ENCODE assay signal across 15 cellular contexts in the genomic region with DNA sequence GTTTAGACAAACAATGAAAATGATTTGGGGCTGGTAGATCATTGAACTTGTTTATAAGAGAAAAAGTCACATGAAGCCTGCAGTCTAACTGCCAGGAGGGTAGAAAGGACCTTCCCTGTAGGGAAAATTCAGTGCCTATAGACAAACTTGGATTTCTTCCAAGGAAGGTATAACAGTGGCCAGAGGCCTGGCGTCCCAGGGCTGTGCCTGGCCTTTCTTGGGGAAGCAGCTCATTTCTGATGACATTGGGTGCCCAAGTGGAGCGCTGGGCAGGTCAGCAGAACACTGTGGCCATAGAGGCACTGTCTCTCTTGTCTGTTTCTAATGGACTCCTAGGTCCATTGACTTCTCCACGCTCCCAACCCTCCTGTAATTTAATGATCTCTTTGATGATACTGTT. TPM values are rescaled to one million over a fixed set of nuclear protein-coding genes. Genes with fewer than 3 reads are reported as not detected.
DNase-seq lines count a peak whose midpoint lies in the region; ATAC-seq and TF ChIP-seq lines count a peak whose summit lies in the region.
"Had no signal": no experiment of that assay in that cellular context is flagged by ENCODE, and none has a peak within 500 bp of the region (broad histone marks: within the 10 kb centered on the region; RNA-seq: fewer than 3 reads in every experiment).

No MANE protein-coding gene starts in this region.

- H3K9me3 ChIP-seq in right atrium auricular region, result no peaks in the 10 kb centered on the region
- H3K9me3 ChIP-seq in heart left ventricle, result no peaks in the 10 kb centered on the region
- H3K9me3 ChIP-seq: A549, Caco-2, HAP-1 had no signal

- peaks cover 0 to 27% of the 10 kb centered on the region in 2 donors for H3K4me1 ChIP-seq in right atrium auricular region
- peaks cover 0 to 31% (median 15%) of the 10 kb centered on the region in 12 donors for H3K4me1 ChIP-seq in heart left ventricle
- H3K4me1 ChIP-seq: A549 had no signal

- intact Hi-C loops in heart left ventricle (cut with DNase I), result no loop called here
- intact Hi-C loops in sciatic nerve (cut with DNase I), result no loop called here

- DNase-seq in right atrium auricular region (ENCODE audit: low spot score) (peak; percentile 30), heart left ventricle (no peak), islet precursor cell (peak; percentile 35), sciatic nerve (ENCODE audit: low spot score) (peak; percentile 18), NCI-H510A treated with DMSO at 0.1 percent for 48 hours (lab: John Stamatoyannopoulos, UW) (no peak), NCI-H2196 treated with DMSO at 0.1 percent for 48 hours (lab: John Stamatoyannopoulos, UW; ENCODE audit: unreplicated experiment) (no peak)
- DNase-seq: NCI-H226, PC-9 had no signal

- H3K27me3 ChIP-seq in right atrium auricular region (no peaks in the 10 kb centered on the region), heart left ventricle (no peaks in the 10 kb centered on the region)

- H3K27ac ChIP-seq in right atrium auricular region (no peak overlapping the region), heart left ventricle (peak overlapping the region in 1 of 12 donors; percentile 92)
- H3K27ac ChIP-seq: A549, PC-9 had no signal

- ATAC-seq in heart left ventricle (no peak), sciatic nerve (no peak), HG02852 (IDR thresholded peaks at IDR 0.05; ENCODE audit: unreplicated experiment) (no peak)
- ATAC-seq: A549 had no signal

- H3K4me3 ChIP-seq in right atrium auricular region (no peak overlapping the region), heart left ventricle (no peak overlapping the region)
- H3K4me3 ChIP-seq: A549, HAP-1, PC-9 had no signal

- 82 to 90% (median 85%) methylated on average over 3 of the region's 3 CpGs for WGBS in heart left ventricle, 4 donors

- no peaks in the 10 kb centered on the region for H3K36me3 ChIP-seq in right atrium auricular region
- H3K36me3 ChIP-seq in heart left ventricle, result no peaks in the 10 kb centered on the region
- H3K36me3 ChIP-seq: HAP-1 had no signal

- TF ChIP-seq POLR2A in heart left ventricle (IDR thresholded peaks at IDR 0.05), result no peak

- TF ChIP-seq CTCF in right atrium auricular region (IDR thresholded peaks at IDR 0.05), result no peak
- TF ChIP-seq CTCF in heart left ventricle (IDR thresholded peaks at IDR 0.05), result no peak

RNA-seq across cellular contexts. Expression of a gene that starts 6.6 kb away (rescaled TPM):
- total RNA-seq in right atrium auricular region, result 10 to 100 TPM; 28.6 to 42.6 TPM
- 10 to 100 TPM; 24.6 to 51.2 (median 35.0) TPM for total RNA-seq in heart left ventricle
- 10 to 100 TPM; 51.2 to 54.0 TPM for polyA plus RNA-seq in heart left ventricle
- total RNA-seq in sciatic nerve, result 141 TPM
- polyA plus RNA-seq: IgD-negative memory B cell had no signal

RNA-seq across cellular contexts. Expression of a gene that starts 46.1 kb away (rescaled TPM):
- total RNA-seq in right atrium auricular region (not detected), heart left ventricle (under 1 TPM in 4 of 9 donors, not detected in 5; 0.06 to 0.51 (median 0.25) TPM), sciatic nerve (0.58 TPM)
- under 1 TPM; 0.03 to 0.08 TPM for polyA plus RNA-seq in heart left ventricle
- total RNA-seq: HT1080, LHCN-M2 had no signal
- polyA plus RNA-seq: A549 had no signal

RNA-seq across cellular contexts. Expression of a gene that starts 58.5 kb away (rescaled TPM):
- total RNA-seq in right atrium auricular region (under 1 TPM; 0.59 to 0.78 TPM), heart left ventricle (1 to 10 TPM in 5 of 9 donors, under 1 TPM in 3, not detected in 1; 0.48 to 2.7 (median 1.8) TPM), sciatic nerve (6.6 TPM)
- polyA plus RNA-seq in heart left ventricle, result 1 to 10 TPM in 1 of 2 donors, under 1 TPM in 1; 0.53 to 1.8 TPM
- total RNA-seq: HT1080, LHCN-M2, PC-9 had no signal
- polyA plus RNA-seq: IgD-negative memory B cell had no signal

Comparison
In these comparisons a context has a peak if more than half of its experiments do, and no peak if none do; other contexts are left out.
1. DNase-seq: peak in right atrium auricular region (single experiment), islet precursor cell (single experiment) and sciatic nerve (single experiment); none in heart left ventricle (0 of 5), NCI-H510A treated with DMSO at 0.1 percent for 48 hours (single experiment) and NCI-H2196 treated with DMSO at 0.1 percent for 48 hours (single experiment).